1 cellular context compared by ENCODE assay signal in genomic region chr22:32545801-32546200, GRCh38.
TF ChIP-seq lines count a peak whose summit lies in the region.

No MANE protein-coding gene starts in this region.

TF ChIP-seq in IMR-90, 13 proteins besides CTCF, POLR2A, EP300 and RAD21:
- 0 out of 2 replicates have a peak, but pooled peaks have one; percentile 41 for TF ChIP-seq FOS (IDR thresholded peaks at IDR 0.05; ENCODE audit: low read depth, low read length)
- no peak for TF ChIP-seq SMC3 (IDR thresholded peaks at IDR 0.05; ENCODE audit: low read depth, low read length)
- no peak for TF ChIP-seq RFX5 (IDR thresholded peaks at IDR 0.05; ENCODE audit: low read depth, low read length)
- no peak for TF ChIP-seq MXI1 (IDR thresholded peaks at IDR 0.05; ENCODE audit: borderline replicate concordance, low read depth, low read length)
- TF ChIP-seq USF2 (IDR thresholded peaks at IDR 0.05; ENCODE audit: low read depth, low read length): no peak
- TF ChIP-seq MAZ (IDR thresholded peaks at IDR 0.05; ENCODE audit: borderline replicate concordance, low read depth, low read length): no peak
- TF ChIP-seq, protein P1, sequence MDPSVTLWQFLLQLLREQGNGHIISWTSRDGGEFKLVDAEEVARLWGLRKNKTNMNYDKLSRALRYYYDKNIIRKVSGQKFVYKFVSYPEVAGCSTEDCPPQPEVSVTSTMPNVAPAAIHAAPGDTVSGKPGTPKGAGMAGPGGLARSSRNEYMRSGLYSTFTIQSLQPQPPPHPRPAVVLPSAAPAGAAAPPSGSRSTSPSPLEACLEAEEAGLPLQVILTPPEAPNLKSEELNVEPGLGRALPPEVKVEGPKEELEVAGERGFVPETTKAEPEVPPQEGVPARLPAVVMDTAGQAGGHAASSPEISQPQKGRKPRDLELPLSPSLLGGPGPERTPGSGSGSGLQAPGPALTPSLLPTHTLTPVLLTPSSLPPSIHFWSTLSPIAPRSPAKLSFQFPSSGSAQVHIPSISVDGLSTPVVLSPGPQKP (IDR thresholded peaks at IDR 0.05; ENCODE audit: borderline replicate concordance, low read depth, low read length): no peak
- peak; percentile 91 for TF ChIP-seq CEBPB (IDR thresholded peaks at IDR 0.05; ENCODE audit: low read depth, low read length)
- TF ChIP-seq NFE2L2 (IDR thresholded peaks at IDR 0.05; ENCODE audit: low read depth, low read length): no peak
- no peak for TF ChIP-seq BHLHE40 (IDR thresholded peaks at IDR 0.05; ENCODE audit: low read depth, low read length)
- no peak for TF ChIP-seq RCOR1 (IDR thresholded peaks at IDR 0.05; ENCODE audit: insufficient replicate concordance, low read length)
- TF ChIP-seq CHD1 (IDR thresholded peaks at IDR 0.05; ENCODE audit: low read depth, low read length): no peak
- no peak for TF ChIP-seq MAFK (IDR thresholded peaks at IDR 0.05; ENCODE audit: low read depth, low read length)
